In the genomic region with DNA sequence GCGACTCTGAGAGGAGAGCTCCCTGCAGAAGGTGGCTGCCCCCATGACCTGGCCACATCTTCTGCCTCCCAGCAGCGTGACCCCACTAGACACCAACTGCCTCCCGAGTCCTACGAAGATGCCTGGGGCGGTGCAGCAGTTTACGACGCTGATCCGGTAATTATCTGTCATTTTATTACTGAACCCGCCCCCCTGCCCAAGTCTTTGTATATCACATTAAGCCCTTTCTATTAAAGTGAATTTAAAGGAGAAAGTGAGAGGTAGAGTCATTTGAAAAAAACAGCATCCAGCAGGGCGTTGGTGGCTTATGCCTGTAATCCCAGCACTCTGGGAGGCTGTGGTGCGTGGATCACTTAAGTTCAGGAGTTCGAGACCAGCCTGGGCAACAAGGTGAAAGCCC, we compare ENCODE assay signal across 36 cellular contexts. TPM values are rescaled to one million over a fixed set of nuclear protein-coding genes. Genes with fewer than 3 reads are reported as not detected.
"Had no signal": no experiment of that assay in that cellular context is flagged by ENCODE, and none has a peak within 500 bp of the region (broad histone marks: within the 10 kb centered on the region; RNA-seq: fewer than 3 reads in every experiment).

No MANE protein-coding gene starts in this region.

- H3K4me1 Mint-ChIP-seq: mesothelial cell of epicardium; naive B cell; nephron progenitor cell; neural progenitor cell; stimulated activated memory B cell treated with anti-CD40 and anti-IgM and Interleukin-4, amounts not matched to agents 10 μg/mL and 1 μg/mL and 100 μg/mL, for 72 hours; stimulated activated naive CD8-positive, alpha-beta T cell treated with anti-CD3 and anti-CD28 coated beads, Interleukin-15, amount 100 ng/mL, for 72 hours had no signal

- H3K27me3 ChIP-seq: ovary, right atrium auricular region, right lobe of liver, vagina had no signal

- H3K9me3 ChIP-seq: left lung, neutrophil, ovary, right atrium auricular region, right lobe of liver, tibial nerve, vagina had no signal

- H3K9me3 Mint-ChIP-seq: natural killer cell; neural progenitor cell; stimulated activated memory B cell treated with anti-CD40 and anti-IgM and Interleukin-4, amounts not matched to agents 10 μg/mL and 1 μg/mL and 100 μg/mL, for 72 hours; stimulated activated naive CD8-positive, alpha-beta T cell treated with anti-CD3 and anti-CD28 coated beads, Interleukin-15, amount 100 ng/mL, for 72 hours; type B pancreatic cell had no signal

- H3K36me3 ChIP-seq: left lung, neural progenitor cell, neutrophil, ovary, right atrium auricular region, tibial nerve, vagina had no signal

- H3K36me3 Mint-ChIP-seq: mesothelial cell of epicardium; naive B cell; natural killer cell; neural progenitor cell; stimulated activated memory B cell treated with anti-CD40 and anti-IgM and Interleukin-4, amounts not matched to agents 10 μg/mL and 1 μg/mL and 100 μg/mL, for 72 hours; type B pancreatic cell had no signal

- H3K4me3 Mint-ChIP-seq: mesothelial cell of epicardium; natural killer cell; nephron progenitor cell; neural progenitor cell; stimulated activated memory B cell treated with anti-CD40 and anti-IgM and Interleukin-4, amounts not matched to agents 10 μg/mL and 1 μg/mL and 100 μg/mL, for 72 hours; stimulated activated naive CD8-positive, alpha-beta T cell treated with anti-CD3 and anti-CD28 coated beads, Interleukin-15, amount 100 ng/mL, for 72 hours; type B pancreatic cell had no signal

- H3K4me1 ChIP-seq: left lung, neural progenitor cell, right atrium auricular region, right lobe of liver, tibial nerve, vagina had no signal

- H3K27ac Mint-ChIP-seq: mesothelial cell of epicardium; naive B cell; natural killer cell; nephron progenitor cell; neural progenitor cell; progenitor cell of endocrine pancreas; stimulated activated memory B cell treated with anti-CD40 and anti-IgM and Interleukin-4, amounts not matched to agents 10 μg/mL and 1 μg/mL and 100 μg/mL, for 72 hours; stimulated activated naive CD8-positive, alpha-beta T cell treated with anti-CD3 and anti-CD28 coated beads, Interleukin-15, amount 100 ng/mL, for 72 hours; type B pancreatic cell had no signal

- DNase-seq: hippocampal formation; kidney glomerular epithelial cell; left cardiac atrium; left lung; mesendoderm; naive B cell; natural killer cell; nephron progenitor cell; occipital lobe; ovary; right lobe of liver; stimulated activated CD4-positive, alpha-beta T cell treated with anti-CD3 and anti-CD28 coated beads, Interleukin-1b, Interleukin-23, amount 100 ng/mL, for 48 hours; stimulated activated CD4-positive, alpha-beta T cell treated with anti-CD3 and anti-CD28 coated beads, Interleukin-2, amount 100 ng/mL, for 48 hours; stimulated activated CD4-positive, alpha-beta T cell treated with anti-CD3 and anti-CD28 coated beads, Interleukin-4, amount 100 ng/mL, for 4 hours; stimulated activated CD8-positive, alpha-beta memory T cell treated with anti-CD3 and anti-CD28 coated beads, Interleukin-4, amount 100 ng/mL, for 48 hours; stimulated activated naive CD4-positive, alpha-beta T cell treated with Interleukin-2 at 50 U/mL for 16 hours; stimulated activated naive CD8-positive, alpha-beta T cell treated with anti-CD3 and anti-CD28 coated beads, Interleukin-15, amount 100 ng/mL, for 72 hours; substantia nigra had no signal

- ATAC-seq: left cardiac atrium; left lung; natural killer cell; stimulated activated naive CD8-positive, alpha-beta T cell treated with anti-CD3 and anti-CD28 coated beads, Interleukin-15, amount 100 ng/mL, for 72 hours had no signal

- H3K4me3 ChIP-seq: left lung, lung, neural progenitor cell, ovary, right atrium auricular region, right lobe of liver, smooth muscle cell, tibial nerve, vagina had no signal

RNA-seq across cellular contexts. Expression of a gene that starts 33.4 kb away (rescaled TPM):
- total RNA-seq: left cardiac atrium, left lung, lower leg skin, mesothelial cell of epicardium, mononuclear cell, natural killer cell, progenitor cell of endocrine pancreas, pulmonary artery endothelial cell, renal cortical epithelial cell, right atrium auricular region, smooth muscle cell, tibial nerve, ureter, vagina had no signal

RNA-seq across cellular contexts. Expression of a gene that starts 33.5 kb away (rescaled TPM):
- total RNA-seq: left cardiac atrium, left lung, lower leg skin, mesothelial cell of epicardium, mononuclear cell, natural killer cell, progenitor cell of endocrine pancreas, pulmonary artery endothelial cell, renal cortical epithelial cell, right atrium auricular region, skeletal muscle tissue, smooth muscle cell, temporal lobe, tibial nerve, ureter, vagina had no signal
